Comparison of ENCODE assay signal across 19 cellular contexts in genomic region chr6:21354805-21355238, GRCh38.
DNase-seq lines count a peak whose midpoint lies in the region; ATAC-seq and TF ChIP-seq lines count a peak whose summit lies in the region.
"Had no signal": no experiment of that assay in that cellular context is flagged by ENCODE, and none has a peak within 500 bp of the region (broad histone marks: within the 10 kb centered on the region; RNA-seq: fewer than 3 reads in every experiment).

No MANE protein-coding gene starts in this region.

- TF ChIP-seq CTCF in RWPE1 (conservative IDR thresholded peaks at IDR 0.05; ENCODE audit: low read depth) = no peak
- no peak for TF ChIP-seq CTCF in suprapubic skin (IDR thresholded peaks at IDR 0.05)

- 51% methylated on average over 3 of the region's 3 CpGs for WGBS in suprapubic skin

- H3K9me3 Mint-ChIP-seq in naive thymus-derived CD4-positive, alpha-beta T cell = peaks cover 0 to 1% (median 0%) of the 10 kb centered on the region in 11 donors
- H3K9me3 Mint-ChIP-seq: activated CD4-positive, alpha-beta T cell treated with anti-CD3 and anti-CD28 coated beads, Interleukin-2, amount 10 ng/mL, durations not matched to agents 7 days and 5 days; activated T-cell treated with anti-CD3 and anti-CD28 coated beads, Interleukin-2, amount 50 U/mL, for 24 hours; HFFc6; memory B cell; stimulated activated naive CD8-positive, alpha-beta T cell treated with anti-CD3 and anti-CD28 coated beads, Interleukin-15, Interleukin-2, amounts not matched to agents 100 ng/mL and 50 ng/mL, for 24 hours had no signal

- H3K27ac Mint-ChIP-seq in naive thymus-derived CD4-positive, alpha-beta T cell = no peak overlapping the region
- H3K27ac Mint-ChIP-seq: activated naive CD8-positive, alpha-beta T cell; activated T-cell treated with anti-CD3 and anti-CD28 coated beads, Interleukin-2, amount 50 U/mL, for 24 hours; HFFc6; memory B cell; stimulated activated naive CD8-positive, alpha-beta T cell treated with anti-CD3 and anti-CD28 coated beads, Interleukin-15, Interleukin-2, amounts not matched to agents 100 ng/mL and 50 ng/mL, for 24 hours had no signal

- CTCF ChIA-PET in RWPE1 (lab: Yijun Ruan, JAX) = no interaction called here
- CTCF ChIA-PET in naive thymus-derived CD4-positive, alpha-beta T cell (lab: Charles Lee) = no interaction called here

- no peaks in the 10 kb centered on the region for H3K36me3 Mint-ChIP-seq in naive thymus-derived CD4-positive, alpha-beta T cell
- H3K36me3 Mint-ChIP-seq: activated naive CD8-positive, alpha-beta T cell; memory B cell had no signal

- no peaks in the 10 kb centered on the region for H3K27me3 ChIP-seq in naive thymus-derived CD4-positive, alpha-beta T cell (ENCODE audit: control insufficient read depth in 2 of 2, insufficient read depth in 2 of 2, low read length in 2 of 2)
- no peaks in the 10 kb centered on the region for H3K27me3 ChIP-seq in suprapubic skin
- H3K27me3 ChIP-seq: spleen had no signal

- POLR2A ChIA-PET in RWPE1 (lab: Yijun Ruan, JAX; ENCODE audit: low non-redundant PET) = no interaction called here
- POLR2A ChIA-PET in naive thymus-derived CD4-positive, alpha-beta T cell (lab: Charles Lee) = no interaction called here

- no peak for TF ChIP-seq EP300 in suprapubic skin (IDR thresholded peaks at IDR 0.05)

- no peak overlapping the region for H3K27ac ChIP-seq in RWPE1
- no peak overlapping the region for H3K27ac ChIP-seq in naive thymus-derived CD4-positive, alpha-beta T cell (ENCODE audit: low read depth, low read length)
- no peak overlapping the region for H3K27ac ChIP-seq in suprapubic skin
- H3K27ac ChIP-seq: spleen had no signal

- no peak overlapping the region for H3K4me3 Mint-ChIP-seq in naive thymus-derived CD4-positive, alpha-beta T cell
- H3K4me3 Mint-ChIP-seq: activated CD4-positive, alpha-beta T cell treated with anti-CD3 and anti-CD28 coated beads, Interleukin-2, amount 10 ng/mL, durations not matched to agents 7 days and 5 days; activated naive CD8-positive, alpha-beta T cell; activated T-cell treated with anti-CD3 and anti-CD28 coated beads, Interleukin-2, amount 50 U/mL, for 24 hours; HFFc6; memory B cell; stimulated activated naive CD8-positive, alpha-beta T cell treated with anti-CD3 and anti-CD28 coated beads, Interleukin-15, Interleukin-2, amounts not matched to agents 100 ng/mL and 50 ng/mL, for 24 hours had no signal

- H3K4me1 ChIP-seq in naive thymus-derived CD4-positive, alpha-beta T cell (ENCODE audit: control insufficient read depth in 2 of 2, insufficient read depth in 2 of 2, low read length in 2 of 2) = no peaks in the 10 kb centered on the region
- no peaks in the 10 kb centered on the region for H3K4me1 ChIP-seq in suprapubic skin
- H3K4me1 ChIP-seq: spleen had no signal

- no peak overlapping the region for H3K4me3 ChIP-seq in naive thymus-derived CD4-positive, alpha-beta T cell (ENCODE audit: low read length)
- no peak overlapping the region for H3K4me3 ChIP-seq in suprapubic skin
- H3K4me3 ChIP-seq: spleen had no signal

- H3K36me3 ChIP-seq in naive thymus-derived CD4-positive, alpha-beta T cell (ENCODE audit: control insufficient read depth in 2 of 3, insufficient read depth in 3 of 3, low read length in 3 of 3) = no peaks in the 10 kb centered on the region
- H3K36me3 ChIP-seq in suprapubic skin = no peaks in the 10 kb centered on the region
- H3K36me3 ChIP-seq: spleen had no signal

- intact Hi-C loops in naive thymus-derived CD4-positive, alpha-beta T cell (cut with micrococcal nuclease) = no loop called here

- TF ChIP-seq POLR2A in suprapubic skin (IDR thresholded peaks at IDR 0.05) = no peak

- no peaks in the 10 kb centered on the region for H3K9me3 ChIP-seq in naive thymus-derived CD4-positive, alpha-beta T cell (ENCODE audit: control insufficient read depth in 2 of 3, low read length in 3 of 3)
- no peaks in the 10 kb centered on the region for H3K9me3 ChIP-seq in suprapubic skin
- H3K9me3 ChIP-seq: spleen had no signal

- no peaks in the 10 kb centered on the region for H3K4me1 Mint-ChIP-seq in naive thymus-derived CD4-positive, alpha-beta T cell
- H3K4me1 Mint-ChIP-seq: activated CD4-positive, alpha-beta T cell treated with anti-CD3 and anti-CD28 coated beads, Interleukin-2, amount 10 ng/mL, durations not matched to agents 7 days and 5 days; memory B cell had no signal

- DNase-seq in HT-29 (ENCODE audit: low spot score) (peak; percentile 70), dermis microvascular lymphatic vessel endothelial cell (ENCODE audit: low read depth in 2 of 2) (peak; percentile 11 to 17), renal cortical epithelial cell (ENCODE audit: low read depth) (peak; percentile 42), H4 (ENCODE audit: low spot score) (no peak), RWPE1 (ENCODE audit: low spot score) (no peak), suprapubic skin (ENCODE audit: low spot score in 2 of 2) (no peak)
- no peak for DNase-seq in naive thymus-derived CD4-positive, alpha-beta T cell
- DNase-seq: activated CD4-positive, alpha-beta T cell treated with anti-CD3 and anti-CD28 coated beads, Interleukin-2, amount 10 ng/mL, durations not matched to agents 7 days and 5 days; activated T-cell treated with anti-CD3 and anti-CD28 coated beads, Interleukin-2, amount 50 U/mL, for 24 hours; AML-193; central memory CD4-positive, alpha-beta T cell; HFFc6; SHP77 treated with DMSO at 0.1 percent for 48 hours; spleen; T1000 had no signal

- ATAC-seq in GM18868 (IDR thresholded peaks at IDR 0.05; ENCODE audit: unreplicated experiment) = peak; percentile 68
- no peak for ATAC-seq in naive thymus-derived CD4-positive, alpha-beta T cell

- no peaks in the 10 kb centered on the region for H3K27me3 Mint-ChIP-seq in naive thymus-derived CD4-positive, alpha-beta T cell
- H3K27me3 Mint-ChIP-seq: activated CD4-positive, alpha-beta T cell treated with anti-CD3 and anti-CD28 coated beads, Interleukin-2, amount 10 ng/mL, durations not matched to agents 7 days and 5 days; activated naive CD8-positive, alpha-beta T cell; activated T-cell treated with anti-CD3 and anti-CD28 coated beads, Interleukin-2, amount 50 U/mL, for 24 hours; memory B cell; stimulated activated naive CD8-positive, alpha-beta T cell treated with anti-CD3 and anti-CD28 coated beads, Interleukin-15, Interleukin-2, amounts not matched to agents 100 ng/mL and 50 ng/mL, for 24 hours had no signal

Comparison
In these comparisons a context has a peak if more than half of its experiments do, and no peak if none do; other contexts are left out.
1. DNase-seq: peak in HT-29 (single experiment), dermis microvascular lymphatic vessel endothelial cell (2 of 2) and renal cortical epithelial cell (single experiment); none in H4 (single experiment), RWPE1 (single experiment), naive thymus-derived CD4-positive, alpha-beta T cell (0 of 9) and suprapubic skin (0 of 2).